Comparison of ENCODE assay signal across 7 cellular contexts in the genomic region with DNA sequence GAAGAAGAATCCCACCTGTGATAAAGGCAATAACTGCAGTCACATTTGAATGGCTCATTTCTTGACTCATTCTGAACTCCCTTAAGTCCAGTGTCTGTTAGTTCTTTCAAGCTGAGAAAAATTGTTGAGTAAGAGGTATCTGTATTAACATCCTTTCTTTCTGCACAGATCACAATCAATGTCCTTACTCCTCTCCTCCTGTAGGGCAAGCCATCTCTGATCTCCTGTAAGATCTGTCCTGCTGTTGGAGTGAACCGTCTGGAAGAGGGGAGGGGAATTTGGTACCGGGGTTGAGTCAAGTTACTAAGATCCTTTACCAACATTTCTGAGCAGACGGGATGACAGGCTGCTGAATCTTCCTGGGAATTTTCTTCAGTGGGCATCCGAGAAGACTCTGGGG.
"Had no signal": no experiment of that assay in that cellular context is flagged by ENCODE, and none has a peak within 500 bp of the region (broad histone marks: within the 10 kb centered on the region; RNA-seq: fewer than 3 reads in every experiment).

No MANE protein-coding gene starts in this region.

- H3K4me3 Mint-ChIP-seq: IgD-negative memory B cell had no signal

- H3K9me3 Mint-ChIP-seq: IgD-negative memory B cell had no signal

- ATAC-seq: HepG2, K562 had no signal

- H3K36me3 Mint-ChIP-seq: IgD-negative memory B cell had no signal

- DNase-seq: KBM-7, KG1 had no signal

- H3K27me3 Mint-ChIP-seq: IgD-negative memory B cell had no signal

- H3K4me3 ChIP-seq: K562 had no signal

- H3K27ac ChIP-seq: HL-60 had no signal

- H3K4me1 Mint-ChIP-seq: IgD-negative memory B cell had no signal

- FAIRE-seq: HepG2, HTR-8/SVneo, K562 had no signal
